In the genomic region with DNA sequence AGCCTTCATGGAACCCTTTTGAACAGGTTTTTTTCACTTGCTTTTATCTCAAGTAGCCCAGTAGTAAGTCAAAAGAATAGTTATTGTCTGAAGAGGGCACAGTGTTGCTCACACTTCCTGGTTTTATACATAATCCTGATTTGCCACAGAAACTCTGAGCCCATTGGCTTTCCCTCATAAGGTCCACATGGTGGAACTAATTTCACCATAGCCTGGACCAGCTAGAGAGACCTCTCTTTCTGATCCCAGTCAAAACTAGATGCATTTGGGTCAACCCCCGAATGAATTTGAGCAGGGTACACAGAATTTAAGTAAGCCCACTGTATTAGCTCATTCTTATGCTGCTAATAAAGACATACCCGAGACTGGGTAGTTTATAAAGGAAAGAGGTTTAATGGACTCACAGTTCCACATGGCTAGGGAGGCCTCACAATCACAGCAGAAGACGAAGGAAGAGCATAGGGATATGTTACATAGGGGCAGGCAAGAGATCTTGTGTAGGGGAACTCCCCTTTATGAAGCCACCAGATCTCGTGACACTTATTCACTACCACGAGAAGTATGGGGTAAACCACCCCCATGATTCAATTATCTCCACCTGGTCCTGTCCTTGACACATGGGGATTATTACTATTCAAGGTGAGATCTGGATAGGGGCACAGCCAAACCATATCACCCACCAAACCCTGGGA, we compare ENCODE assay signal across 3 cellular contexts.
TF ChIP-seq lines count a peak whose summit lies in the region.

No MANE protein-coding gene starts in this region.

TF ChIP-seq in SK-N-SH treated with all-trans-retinoic acid at 6 μM for 48 hours, 23 proteins besides CTCF, POLR2A, EP300 and RAD21:
- no peak for TF ChIP-seq TOX (CRISPR knock-in tag; IDR thresholded peaks at IDR 0.05; ENCODE audit: borderline replicate concordance)
TF ChIP-seq in SK-N-SH treated with all-trans-retinoic acid at 6 μM for 48 hours: peak in this region for 0.

TF ChIP-seq in SK-N-SH, 30 proteins besides CTCF, POLR2A, EP300 and RAD21:
- TF ChIP-seq EZH2phosphoT487 (IDR thresholded peaks at IDR 0.05; ENCODE audit: borderline replicate concordance, low read depth): no peak
- TF ChIP-seq, protein P1, sequence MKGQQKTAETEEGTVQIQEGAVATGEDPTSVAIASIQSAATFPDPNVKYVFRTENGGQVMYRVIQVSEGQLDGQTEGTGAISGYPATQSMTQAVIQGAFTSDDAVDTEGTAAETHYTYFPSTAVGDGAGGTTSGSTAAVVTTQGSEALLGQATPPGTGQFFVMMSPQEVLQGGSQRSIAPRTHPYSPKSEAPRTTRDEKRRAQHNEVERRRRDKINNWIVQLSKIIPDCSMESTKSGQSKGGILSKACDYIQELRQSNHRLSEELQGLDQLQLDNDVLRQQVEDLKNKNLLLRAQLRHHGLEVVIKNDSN (IDR thresholded peaks at IDR 0.05; ENCODE audit: borderline replicate concordance, low read depth): no peak
- no peak for TF ChIP-seq NRF1 (IDR thresholded peaks at IDR 0.05; ENCODE audit: low read depth, low read length)
- no peak for TF ChIP-seq ELF1 (IDR thresholded peaks at IDR 0.05)
- TF ChIP-seq FOXJ3 (CRISPR knock-in tag; IDR thresholded peaks at IDR 0.05): no peak
- no peak for TF ChIP-seq TEAD4 (IDR thresholded peaks at IDR 0.05; ENCODE audit: borderline replicate concordance, insufficient read depth)
- no peak for TF ChIP-seq MEF2A (IDR thresholded peaks at IDR 0.05; ENCODE audit: borderline replicate concordance, low read depth)
- TF ChIP-seq REST (IDR thresholded peaks at IDR 0.05; ENCODE audit: low read depth, low read length): no peak
- no peak for TF ChIP-seq GATA2 (CRISPR knock-in tag; IDR thresholded peaks at IDR 0.05)
- TF ChIP-seq MXI1 (IDR thresholded peaks at IDR 0.05; ENCODE audit: low read depth, low read length): no peak
- TF ChIP-seq YY1 (IDR thresholded peaks at IDR 0.05; ENCODE audit: low read depth): no peak
- no peak for TF ChIP-seq USF2 (IDR thresholded peaks at IDR 0.05; ENCODE audit: borderline replicate concordance, low read depth, low read length)
- no peak for TF ChIP-seq TAF1 (IDR thresholded peaks at IDR 0.05; ENCODE audit: borderline replicate concordance, low read depth, low read length)
- no peak for TF ChIP-seq SIN3A (IDR thresholded peaks at IDR 0.05; ENCODE audit: borderline replicate concordance, low read depth, low read length)
- TF ChIP-seq MAX (IDR thresholded peaks at IDR 0.05; ENCODE audit: low read depth): no peak
- TF ChIP-seq PBX3 (IDR thresholded peaks at IDR 0.05): no peak
- TF ChIP-seq RXRA (IDR thresholded peaks at IDR 0.05; ENCODE audit: borderline replicate concordance, low read depth): no peak

TF ChIP-seq in GM12878, 131 proteins besides CTCF, POLR2A, EP300 and RAD21 (continues in another document):
- TF ChIP-seq IKZF2 (IDR thresholded peaks at IDR 0.05) (no peak), SUZ12 (IDR thresholded peaks at IDR 0.05; ENCODE audit: unreplicated experiment) (no peak), CHD2 (IDR thresholded peaks at IDR 0.05; ENCODE audit: borderline replicate concordance, low read depth, low read length) (0 out of 2 replicates have a peak, but pooled peaks have one; percentile 49), HDGF (IDR thresholded peaks at IDR 0.05) (no peak), REST (IDR thresholded peaks at IDR 0.05; ENCODE audit: low read depth, low read length) (no peak), PBX3 (IDR thresholded peaks at IDR 0.05; ENCODE audit: insufficient replicate concordance, low read depth, low read length) (no peak), JUND (IDR thresholded peaks at IDR 0.05; ENCODE audit: low read depth, low read length) (no peak), USF2 (IDR thresholded peaks at IDR 0.05; ENCODE audit: borderline replicate concordance, low read depth, low read length) (no peak), CBX3 (IDR thresholded peaks at IDR 0.05; ENCODE audit: borderline replicate concordance, low read depth) (no peak), ESRRA (IDR thresholded peaks at IDR 0.05; ENCODE audit: low read length) (no peak), MLLT1 (IDR thresholded peaks at IDR 0.05) (no peak; the same call in 1 of the 2 replicates), E2F8 (IDR thresholded peaks at IDR 0.05; ENCODE audit: low read depth, partially characterized antibody) (no peak)
- TF ChIP-seq, protein P2, sequence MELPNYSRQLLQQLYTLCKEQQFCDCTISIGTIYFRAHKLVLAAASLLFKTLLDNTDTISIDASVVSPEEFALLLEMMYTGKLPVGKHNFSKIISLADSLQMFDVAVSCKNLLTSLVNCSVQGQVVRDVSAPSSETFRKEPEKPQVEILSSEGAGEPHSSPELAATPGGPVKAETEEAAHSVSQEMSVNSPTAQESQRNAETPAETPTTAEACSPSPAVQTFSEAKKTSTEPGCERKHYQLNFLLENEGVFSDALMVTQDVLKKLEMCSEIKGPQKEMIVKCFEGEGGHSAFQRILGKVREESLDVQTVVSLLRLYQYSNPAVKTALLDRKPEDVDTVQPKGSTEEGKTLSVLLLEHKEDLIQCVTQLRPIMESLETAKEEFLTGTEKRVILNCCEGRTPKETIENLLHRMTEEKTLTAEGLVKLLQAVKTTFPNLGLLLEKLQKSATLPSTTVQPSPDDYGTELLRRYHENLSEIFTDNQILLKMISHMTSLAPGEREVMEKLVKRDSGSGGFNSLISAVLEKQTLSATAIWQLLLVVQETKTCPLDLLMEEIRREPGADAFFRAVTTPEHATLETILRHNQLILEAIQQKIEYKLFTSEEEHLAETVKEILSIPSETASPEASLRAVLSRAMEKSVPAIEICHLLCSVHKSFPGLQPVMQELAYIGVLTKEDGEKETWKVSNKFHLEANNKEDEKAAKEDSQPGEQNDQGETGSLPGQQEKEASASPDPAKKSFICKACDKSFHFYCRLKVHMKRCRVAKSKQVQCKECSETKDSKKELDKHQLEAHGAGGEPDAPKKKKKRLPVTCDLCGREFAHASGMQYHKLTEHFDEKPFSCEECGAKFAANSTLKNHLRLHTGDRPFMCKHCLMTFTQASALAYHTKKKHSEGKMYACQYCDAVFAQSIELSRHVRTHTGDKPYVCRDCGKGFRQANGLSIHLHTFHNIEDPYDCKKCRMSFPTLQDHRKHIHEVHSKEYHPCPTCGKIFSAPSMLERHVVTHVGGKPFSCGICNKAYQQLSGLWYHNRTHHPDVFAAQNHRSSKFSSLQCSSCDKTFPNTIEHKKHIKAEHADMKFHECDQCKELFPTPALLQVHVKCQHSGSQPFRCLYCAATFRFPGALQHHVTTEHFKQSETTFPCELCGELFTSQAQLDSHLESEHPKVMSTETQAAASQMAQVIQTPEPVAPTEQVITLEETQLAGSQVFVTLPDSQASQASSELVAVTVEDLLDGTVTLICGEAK (IDR thresholded peaks at IDR 0.05; ENCODE audit: borderline replicate concordance): peak; percentile 51; the same call in 1 of the 2 replicates
- TF ChIP-seq, protein P3, sequence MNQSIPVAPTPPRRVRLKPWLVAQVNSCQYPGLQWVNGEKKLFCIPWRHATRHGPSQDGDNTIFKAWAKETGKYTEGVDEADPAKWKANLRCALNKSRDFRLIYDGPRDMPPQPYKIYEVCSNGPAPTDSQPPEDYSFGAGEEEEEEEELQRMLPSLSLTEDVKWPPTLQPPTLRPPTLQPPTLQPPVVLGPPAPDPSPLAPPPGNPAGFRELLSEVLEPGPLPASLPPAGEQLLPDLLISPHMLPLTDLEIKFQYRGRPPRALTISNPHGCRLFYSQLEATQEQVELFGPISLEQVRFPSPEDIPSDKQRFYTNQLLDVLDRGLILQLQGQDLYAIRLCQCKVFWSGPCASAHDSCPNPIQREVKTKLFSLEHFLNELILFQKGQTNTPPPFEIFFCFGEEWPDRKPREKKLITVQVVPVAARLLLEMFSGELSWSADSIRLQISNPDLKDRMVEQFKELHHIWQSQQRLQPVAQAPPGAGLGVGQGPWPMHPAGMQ (IDR thresholded peaks at IDR 0.05; ENCODE audit: borderline replicate concordance): no peak
